In the genomic region with DNA sequence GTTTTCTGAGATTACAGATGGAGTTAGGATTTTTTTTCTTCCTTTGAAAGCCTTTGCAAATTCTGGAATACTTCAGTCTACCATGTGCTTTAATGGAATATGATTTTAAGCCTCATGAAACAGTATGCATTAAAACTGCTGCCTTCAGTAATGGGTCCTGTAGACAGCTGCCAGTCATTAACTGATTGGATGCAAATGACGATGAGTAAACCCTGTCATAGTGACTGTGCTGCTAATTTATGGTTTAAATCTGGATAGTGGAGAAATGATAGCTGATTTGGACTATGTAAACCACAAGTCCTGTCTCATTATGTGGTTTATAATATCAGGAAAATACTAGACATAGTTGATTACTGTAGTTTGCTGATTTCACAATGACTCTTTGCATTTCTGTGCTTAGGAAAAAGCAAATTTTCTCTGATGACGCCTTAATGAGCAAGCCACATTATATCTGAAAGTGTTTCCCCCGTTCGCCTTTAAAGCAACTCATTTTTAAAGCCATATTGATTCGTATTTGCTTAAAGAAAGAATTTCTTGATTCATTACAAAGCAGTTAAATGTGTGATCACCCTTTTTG, we compare ENCODE assay signal across 22 cellular contexts.
DNase-seq lines count a peak whose midpoint lies in the region; ATAC-seq and TF ChIP-seq lines count a peak whose summit lies in the region.
"Had no signal": no experiment of that assay in that cellular context is flagged by ENCODE, and none has a peak within 500 bp of the region (broad histone marks: within the 10 kb centered on the region; RNA-seq: fewer than 3 reads in every experiment).

No MANE protein-coding gene starts in this region.

- TF ChIP-seq CTCF in AG09309 (IDR thresholded peaks at IDR 0.05; ENCODE audit: control insufficient read depth, insufficient read depth, low read depth, low read length, missing control alignments) (no peak), GM23338 (conservative IDR thresholded peaks at IDR 0.05; ENCODE audit: low read depth in 2 of 2) (no peak), glutamatergic neuron (IDR thresholded peaks at IDR 0.05; ENCODE audit: partially characterized antibody, unreplicated experiment) (no peak)

- H3K27me3 ChIP-seq in GM23338 (ENCODE audit: insufficient read depth), result no peaks in the 10 kb centered on the region
- H3K27me3 ChIP-seq: body of pancreas, heart left ventricle, stomach, tibial nerve had no signal

- no peaks in the 10 kb centered on the region for H3K36me3 ChIP-seq in GM23338 (ENCODE audit: insufficient read depth)
- H3K36me3 ChIP-seq: heart left ventricle, stomach, tibial nerve had no signal

- H3K9me3 Mint-ChIP-seq in GM23338 (no peaks in the 10 kb centered on the region), glutamatergic neuron (ENCODE audit: unreplicated experiment) (peaks cover 3% of the 10 kb centered on the region)
- H3K9me3 Mint-ChIP-seq: nephron had no signal

- peaks cover 7% of the 10 kb centered on the region for H3K4me1 Mint-ChIP-seq in GM23338
- H3K4me1 Mint-ChIP-seq in glutamatergic neuron (ENCODE audit: low read depth, unreplicated experiment), result peaks cover 31% of the 10 kb centered on the region
- H3K4me1 Mint-ChIP-seq: nephron had no signal

- no peak for ATAC-seq in GM23338
- no peak for ATAC-seq in HG02678 (IDR thresholded peaks at IDR 0.05; ENCODE audit: unreplicated experiment)
- ATAC-seq: body of pancreas, heart left ventricle had no signal

- no peaks in the 10 kb centered on the region; the same call in 1 of the 2 replicates for H4K20me1 ChIP-seq in GM23338 (replicated peaks; ENCODE audit: insufficient read depth)

- H3K4me3 Mint-ChIP-seq in GM23338 (no peak overlapping the region), glutamatergic neuron (ENCODE audit: unreplicated experiment) (peak overlapping the region; percentile 71)
- H3K4me3 Mint-ChIP-seq: nephron had no signal

- H3K27me3 Mint-ChIP-seq in GM23338 (ENCODE audit: insufficient read depth, low read depth, poor library complexity) (no peaks in the 10 kb centered on the region), glutamatergic neuron (ENCODE audit: unreplicated experiment) (peaks cover 11% of the 10 kb centered on the region)

- H2AFZ ChIP-seq in GM23338, result no peak overlapping the region

- H3K27ac Mint-ChIP-seq in GM23338 (peak overlapping the region; percentile 43; the same call in 1 of the 2 replicates), glutamatergic neuron (ENCODE audit: unreplicated experiment) (peak overlapping the region; percentile 92)
- H3K27ac Mint-ChIP-seq: nephron had no signal

- no peaks in the 10 kb centered on the region for H3K79me2 ChIP-seq in GM23338 (replicated peaks; ENCODE audit: insufficient read depth)

- H3K27ac ChIP-seq in GM23338 (ENCODE audit: low read depth), result no peak overlapping the region
- H3K27ac ChIP-seq: body of pancreas, heart left ventricle, stomach, tibial nerve had no signal

- no peaks in the 10 kb centered on the region for H3F3A ChIP-seq in GM23338 (replicated peaks; ENCODE audit: low read depth)

- peaks cover 8% of the 10 kb centered on the region for H3K4me1 ChIP-seq in GM23338 (ENCODE audit: insufficient read depth)
- H3K4me1 ChIP-seq: body of pancreas, heart left ventricle, stomach, tibial nerve had no signal

- H3K4me3 ChIP-seq in AG09309 (ENCODE audit: control insufficient read depth, low read depth, low read length) (no peak overlapping the region), GM23338 (no peak overlapping the region)
- H3K4me3 ChIP-seq: body of pancreas, heart left ventricle, stomach, tibial nerve had no signal

- no peaks in the 10 kb centered on the region for H3K9me2 ChIP-seq in GM23338 (ENCODE audit: insufficient read depth)

- DNase-seq in AG09309 (ENCODE audit: low read depth), result peak; percentile 21
- DNase-seq in GM23338 (ENCODE audit: low spot score), result no peak
- peak; percentile 87 for DNase-seq in amniotic epithelial cell (ENCODE audit: low read depth)
- no peak for DNase-seq in glutamatergic neuron
- DNase-seq in activated gamma-delta T cell (lab: John Stamatoyannopoulos, UW), result no peak
- DNase-seq in SIG-M5 (lab: John Stamatoyannopoulos, UW), result no peak
- DNase-seq: activated CD4-positive, alpha-beta T cell treated with anti-CD3 and anti-CD28 coated beads for 4 hours; activated CD8-positive, alpha-beta memory T cell treated with anti-CD3 and anti-CD28 coated beads for 24 hours; activated gamma-delta T cell treated with Interleukin-2 at 50 U/mL for 16 hours; body of pancreas; cerebellar nuclear complex; heart left ventricle; kidney; NCI-H1092; NCI-H1930; NCI-H526; RPMI8226; stomach; T-helper 2 cell had no signal

- H3K36me3 Mint-ChIP-seq in GM23338 (ENCODE audit: low read depth) (no peaks in the 10 kb centered on the region), glutamatergic neuron (ENCODE audit: unreplicated experiment) (no peaks in the 10 kb centered on the region)

- no peak overlapping the region for H3K4me2 ChIP-seq in GM23338

TF ChIP-seq in GM23338, 12 proteins besides CTCF, POLR2A, EP300 and RAD21:
- TF ChIP-seq EZH2phosphoT487 (IDR thresholded peaks at IDR 0.05; ENCODE audit: unreplicated experiment), result no peak
- TF ChIP-seq, protein P1, sequence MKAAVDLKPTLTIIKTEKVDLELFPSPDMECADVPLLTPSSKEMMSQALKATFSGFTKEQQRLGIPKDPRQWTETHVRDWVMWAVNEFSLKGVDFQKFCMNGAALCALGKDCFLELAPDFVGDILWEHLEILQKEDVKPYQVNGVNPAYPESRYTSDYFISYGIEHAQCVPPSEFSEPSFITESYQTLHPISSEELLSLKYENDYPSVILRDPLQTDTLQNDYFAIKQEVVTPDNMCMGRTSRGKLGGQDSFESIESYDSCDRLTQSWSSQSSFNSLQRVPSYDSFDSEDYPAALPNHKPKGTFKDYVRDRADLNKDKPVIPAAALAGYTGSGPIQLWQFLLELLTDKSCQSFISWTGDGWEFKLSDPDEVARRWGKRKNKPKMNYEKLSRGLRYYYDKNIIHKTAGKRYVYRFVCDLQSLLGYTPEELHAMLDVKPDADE (IDR thresholded peaks at IDR 0.05), result no peak
- TF ChIP-seq ZNF331 (CRISPR knock-in tag; IDR thresholded peaks at IDR 0.05; ENCODE audit: low read depth), result no peak
- no peak for TF ChIP-seq POLR2AphosphoS5 (IDR thresholded peaks at IDR 0.05; ENCODE audit: low read depth)
- TF ChIP-seq NANOG (IDR thresholded peaks at IDR 0.05; ENCODE audit: borderline replicate concordance), result no peak
- TF ChIP-seq EZH2 (IDR thresholded peaks at IDR 0.05; ENCODE audit: low read depth, unreplicated experiment), result no peak
- no peak for TF ChIP-seq JUNB (IDR thresholded peaks at IDR 0.05; ENCODE audit: unreplicated experiment)
- no peak for TF ChIP-seq ZNF114 (CRISPR knock-in tag; IDR thresholded peaks at IDR 0.05)
- TF ChIP-seq STAT1 (IDR thresholded peaks at IDR 0.05; ENCODE audit: unreplicated experiment), result no peak
- TF ChIP-seq, protein P2, sequence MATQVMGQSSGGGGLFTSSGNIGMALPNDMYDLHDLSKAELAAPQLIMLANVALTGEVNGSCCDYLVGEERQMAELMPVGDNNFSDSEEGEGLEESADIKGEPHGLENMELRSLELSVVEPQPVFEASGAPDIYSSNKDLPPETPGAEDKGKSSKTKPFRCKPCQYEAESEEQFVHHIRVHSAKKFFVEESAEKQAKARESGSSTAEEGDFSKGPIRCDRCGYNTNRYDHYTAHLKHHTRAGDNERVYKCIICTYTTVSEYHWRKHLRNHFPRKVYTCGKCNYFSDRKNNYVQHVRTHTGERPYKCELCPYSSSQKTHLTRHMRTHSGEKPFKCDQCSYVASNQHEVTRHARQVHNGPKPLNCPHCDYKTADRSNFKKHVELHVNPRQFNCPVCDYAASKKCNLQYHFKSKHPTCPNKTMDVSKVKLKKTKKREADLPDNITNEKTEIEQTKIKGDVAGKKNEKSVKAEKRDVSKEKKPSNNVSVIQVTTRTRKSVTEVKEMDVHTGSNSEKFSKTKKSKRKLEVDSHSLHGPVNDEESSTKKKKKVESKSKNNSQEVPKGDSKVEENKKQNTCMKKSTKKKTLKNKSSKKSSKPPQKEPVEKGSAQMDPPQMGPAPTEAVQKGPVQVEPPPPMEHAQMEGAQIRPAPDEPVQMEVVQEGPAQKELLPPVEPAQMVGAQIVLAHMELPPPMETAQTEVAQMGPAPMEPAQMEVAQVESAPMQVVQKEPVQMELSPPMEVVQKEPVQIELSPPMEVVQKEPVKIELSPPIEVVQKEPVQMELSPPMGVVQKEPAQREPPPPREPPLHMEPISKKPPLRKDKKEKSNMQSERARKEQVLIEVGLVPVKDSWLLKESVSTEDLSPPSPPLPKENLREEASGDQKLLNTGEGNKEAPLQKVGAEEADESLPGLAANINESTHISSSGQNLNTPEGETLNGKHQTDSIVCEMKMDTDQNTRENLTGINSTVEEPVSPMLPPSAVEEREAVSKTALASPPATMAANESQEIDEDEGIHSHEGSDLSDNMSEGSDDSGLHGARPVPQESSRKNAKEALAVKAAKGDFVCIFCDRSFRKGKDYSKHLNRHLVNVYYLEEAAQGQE (IDR thresholded peaks at IDR 0.05; ENCODE audit: unreplicated experiment), result no peak
- no peak for TF ChIP-seq CREB1 (CRISPR knock-in tag; IDR thresholded peaks at IDR 0.05; ENCODE audit: low read depth)

Comparison
In these comparisons a context has a peak if more than half of its experiments do, and no peak if none do; other contexts are left out.
1. DNase-seq: peak in AG09309 (single experiment) and amniotic epithelial cell (single experiment); none in GM23338 (single experiment), glutamatergic neuron (single experiment), activated gamma-delta T cell (single experiment) and SIG-M5 (single experiment).